Comparison of ENCODE assay signal across 9 cellular contexts in the genomic region with DNA sequence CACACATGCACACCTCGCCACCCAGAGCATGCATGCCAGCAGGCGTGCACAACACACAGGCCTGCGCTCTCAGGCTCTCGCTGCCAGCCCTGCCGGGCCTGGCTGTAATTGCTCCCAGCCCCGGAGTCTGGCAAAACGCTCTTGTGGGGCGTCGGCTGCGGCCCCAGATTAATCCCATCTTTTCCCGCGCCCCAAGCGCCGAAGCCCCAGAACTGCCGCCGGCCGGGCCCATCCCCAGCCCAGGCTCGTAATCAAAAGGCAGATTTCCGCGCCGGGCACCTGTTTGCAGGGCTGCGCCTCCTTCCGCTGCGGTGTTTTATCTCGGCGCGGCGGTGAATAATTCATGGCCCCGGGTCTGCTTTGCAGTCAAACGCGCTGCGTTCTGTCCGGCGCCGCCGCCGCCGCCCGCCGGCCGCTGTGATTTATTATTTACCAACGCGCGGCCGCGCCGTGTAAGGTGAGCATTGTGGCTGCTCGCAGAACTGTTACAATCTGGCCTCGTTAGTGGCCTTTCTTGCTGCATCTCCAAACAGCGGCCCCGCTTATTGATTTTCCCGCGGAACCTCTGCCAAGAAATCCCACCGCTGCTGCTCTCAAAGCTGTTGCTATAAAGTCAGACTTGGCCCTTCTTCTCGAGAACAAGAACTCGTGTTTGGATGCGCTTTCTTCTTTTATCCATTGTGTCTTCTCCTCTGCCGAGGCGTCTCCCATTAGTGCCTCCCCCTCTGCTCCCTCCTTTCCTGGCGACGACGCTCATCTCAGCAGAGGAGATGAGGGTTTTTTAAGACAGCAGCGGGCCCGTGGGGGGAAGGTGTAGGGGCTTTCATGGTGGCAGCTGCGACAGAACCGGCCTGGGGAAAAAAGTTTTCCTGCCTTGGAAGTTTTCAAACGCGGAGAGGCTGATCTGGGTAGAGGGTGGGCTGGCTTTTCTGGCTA.
DNase-seq lines count a peak whose midpoint lies in the region; ATAC-seq and TF ChIP-seq lines count a peak whose summit lies in the region.
"Had no signal": no experiment of that assay in that cellular context is flagged by ENCODE, and none has a peak within 500 bp of the region (broad histone marks: within the 10 kb centered on the region; RNA-seq: fewer than 3 reads in every experiment).

No MANE protein-coding gene starts in this region.

- ATAC-seq in activated T-helper 17 cell treated with anti-CD3 and anti-CD28 coated beads, Interleukin-2, amount 50 U/mL, for 72 hours (replicated peaks) = no peak
- ATAC-seq in GM21717 (IDR thresholded peaks at IDR 0.05; ENCODE audit: unreplicated experiment) = no peak
- no peak for ATAC-seq in PC-3
- ATAC-seq in HG02870 (IDR thresholded peaks at IDR 0.05; ENCODE audit: unreplicated experiment) = no peak

- H3K27me3 ChIP-seq in HUES6 (ENCODE audit: control insufficient read depth, insufficient read depth, low read length) (peaks cover 54% of the 10 kb centered on the region), mammary epithelial cell (ENCODE audit: insufficient read depth, low read length) (peaks cover 19% of the 10 kb centered on the region), mesenchymal stem cell (ENCODE audit: control insufficient read depth in 1 of 2, insufficient read depth in 1 of 2, low read length in 2 of 2) (peaks cover 19 to 44% of the 10 kb centered on the region in 2 experiments), PC-3 (ENCODE audit: low read length) (no peaks in the 10 kb centered on the region)

- TF ChIP-seq CTCF in mammary epithelial cell (conservative IDR thresholded peaks at IDR 0.05 in 1 of 2, IDR thresholded peaks at IDR 0.05 in 1 of 2; ENCODE audit: extremely low read depth in 1 of 2, insufficient read depth in 1 of 2, low read depth in 1 of 2, low read length in 2 of 2) (no peak), PC-3 (conservative IDR thresholded peaks at IDR 0.05; ENCODE audit: low read depth, low read length) (no peak)

- H3K27me3 Mint-ChIP-seq in activated T-helper 17 cell treated with anti-CD3 and anti-CD28 coated beads, Interleukin-2, amount 50 U/mL, for 72 hours = peaks cover 55% of the 10 kb centered on the region

- no peak overlapping the region for H2BK120ac ChIP-seq in mesenchymal stem cell (ENCODE audit: low read depth, low read length)

- no peak overlapping the region for H3K4ac ChIP-seq in mesenchymal stem cell (ENCODE audit: low read depth in 1 of 2, low read length in 2 of 2)

- H3K9me3 ChIP-seq in HUES6 (ENCODE audit: control insufficient read depth, insufficient read depth, low read depth, low read length) (no peaks in the 10 kb centered on the region), mammary epithelial cell (replicated peaks; ENCODE audit: insufficient read depth, low read length) (no peaks in the 10 kb centered on the region), mesenchymal stem cell (ENCODE audit: control insufficient read depth, low read length) (peaks cover 7% of the 10 kb centered on the region), PC-3 (ENCODE audit: low read length) (no peaks in the 10 kb centered on the region)

- H3K79me1 ChIP-seq in mesenchymal stem cell (replicated peaks; ENCODE audit: low read length, poor library complexity, severe bottlenecking) = no peaks in the 10 kb centered on the region

- no peaks in the 10 kb centered on the region for H3K4me1 Mint-ChIP-seq in activated T-helper 17 cell treated with anti-CD3 and anti-CD28 coated beads, Interleukin-2, amount 50 U/mL, for 72 hours
- H3K4me1 Mint-ChIP-seq: activated naive CD4-positive, alpha-beta T cell treated with anti-CD3 and anti-CD28 coated beads, Interleukin-2, amount 50 U/mL, for 24 hours had no signal

- no peaks in the 10 kb centered on the region for H3K79me2 ChIP-seq in mammary epithelial cell (ENCODE audit: insufficient read depth, low read length)
- H3K79me2 ChIP-seq in PC-3 (ENCODE audit: low read length) = no peaks in the 10 kb centered on the region

- WGBS in mammary epithelial cell (ENCODE audit: low coverage, missing lambda C conversion rate) = 6% methylated on average over 39 of the region's 68 CpGs
- 8% methylated on average over 63 of the region's 68 CpGs for WGBS in mesenchymal stem cell

- H4K8ac ChIP-seq in mesenchymal stem cell (ENCODE audit: low read length) = no peak overlapping the region

- POLR2A ChIA-PET in PC-3 (lab: Charles Lee; ENCODE audit: unreplicated experiment) = no interaction called here

- no peaks in the 10 kb centered on the region for H3F3A ChIP-seq in PC-3 (ENCODE audit: low read length, unreplicated experiment)

- no peak overlapping the region for H3K14ac ChIP-seq in mesenchymal stem cell (ENCODE audit: low read length in 2 of 2)

- BruUV-seq in mammary epithelial cell (replicated peaks; lab: Mats Ljungman, UMichigan) (no TSS peak), PC-3 (replicated peaks; lab: Mats Ljungman, UMichigan) (no TSS peak)

- H3K36me3 ChIP-seq in HUES6 (ENCODE audit: control insufficient read depth, insufficient read depth, low read length) (no peaks in the 10 kb centered on the region), mammary epithelial cell (ENCODE audit: insufficient read depth, low read length) (no peaks in the 10 kb centered on the region), mesenchymal stem cell (ENCODE audit: control insufficient read depth in 1 of 2, insufficient read depth in 2 of 2, low read depth in 1 of 2, low read length in 2 of 2) (no peaks in the 10 kb centered on the region), PC-3 (ENCODE audit: low read depth, low read length) (no peaks in the 10 kb centered on the region)

- no peaks in the 10 kb centered on the region for H3K9me2 ChIP-seq in PC-3 (replicated peaks; ENCODE audit: low read length)

- no peak overlapping the region for H3K27ac Mint-ChIP-seq in activated T-helper 17 cell treated with anti-CD3 and anti-CD28 coated beads, Interleukin-2, amount 50 U/mL, for 72 hours
- H3K27ac Mint-ChIP-seq: activated naive CD4-positive, alpha-beta T cell treated with anti-CD3 and anti-CD28 coated beads, Interleukin-2, amount 50 U/mL, for 24 hours had no signal

- DNase-seq in AG08395 (ENCODE audit: low spot score) (peak; percentile 22), mammary epithelial cell (no peak), mesenchymal stem cell (no peak), PC-3 (no peak)

- no peak overlapping the region for H2BK15ac ChIP-seq in mesenchymal stem cell (ENCODE audit: low read depth, poor library complexity, severe bottlenecking)

- H4K20me1 ChIP-seq in mammary epithelial cell (ENCODE audit: insufficient read depth, low read length) (no peaks in the 10 kb centered on the region), PC-3 (ENCODE audit: low read length) (no peaks in the 10 kb centered on the region)

- in situ Hi-C loops in mammary epithelial cell (cut with MboI; ENCODE audit: low sequenced_read_pairs in 2 of 2) = no loop called here

- H2AFZ ChIP-seq in mammary epithelial cell (ENCODE audit: low read depth, low read length) = peak overlapping the region; percentile 34
- no peak overlapping the region for H2AFZ ChIP-seq in mesenchymal stem cell (ENCODE audit: low read depth, low read length)
- no peak overlapping the region for H2AFZ ChIP-seq in PC-3 (ENCODE audit: low read length)

- H2AK5ac ChIP-seq in mesenchymal stem cell (ENCODE audit: low read length, severe bottlenecking) = no peak overlapping the region

- no peak overlapping the region for H3K18ac ChIP-seq in mesenchymal stem cell (ENCODE audit: low read depth in 1 of 2, low read length in 2 of 2)

- dilution Hi-C loops in mammary epithelial cell (cut with HindIII; ENCODE audit: low sequenced_read_pairs) = no loop called here

- intact Hi-C loops in mammary epithelial cell (cut with micrococcal nuclease) (no loop called here), PC-3 (cut with micrococcal nuclease) (no loop called here)

- H3K36me3 Mint-ChIP-seq in activated T-helper 17 cell treated with anti-CD3 and anti-CD28 coated beads, Interleukin-2, amount 50 U/mL, for 72 hours (ENCODE audit: low read depth) = no peaks in the 10 kb centered on the region
- H3K36me3 Mint-ChIP-seq: activated naive CD4-positive, alpha-beta T cell treated with anti-CD3 and anti-CD28 coated beads, Interleukin-2, amount 50 U/mL, for 24 hours had no signal

- no peak overlapping the region for H4K91ac ChIP-seq in mesenchymal stem cell (ENCODE audit: low read length)

- H3K4me3 Mint-ChIP-seq in activated T-helper 17 cell treated with anti-CD3 and anti-CD28 coated beads, Interleukin-2, amount 50 U/mL, for 72 hours = no peak overlapping the region
- H3K4me3 Mint-ChIP-seq: activated naive CD4-positive, alpha-beta T cell treated with anti-CD3 and anti-CD28 coated beads, Interleukin-2, amount 50 U/mL, for 24 hours had no signal

- H3K9ac ChIP-seq in HUES6 (ENCODE audit: low read length) (no peak overlapping the region), mammary epithelial cell (ENCODE audit: insufficient read depth, low read length) (no peak overlapping the region), mesenchymal stem cell (ENCODE audit: low read length) (peak overlapping the region; percentile 31), PC-3 (ENCODE audit: low read length) (no peak overlapping the region)

- no peak overlapping the region for H2BK5ac ChIP-seq in mesenchymal stem cell (ENCODE audit: low read depth, low read length, poor library complexity, severe bottlenecking)

- H3K4me2 ChIP-seq in mammary epithelial cell (ENCODE audit: insufficient read depth, low read depth, low read length) (peak overlapping the region; percentile 59), mesenchymal stem cell (ENCODE audit: low read length, poor library complexity, severe bottlenecking) (peak overlapping the region; percentile 84), PC-3 (ENCODE audit: low read length) (no peak overlapping the region)

- H3K4me3 ChIP-seq in HUES6 (ENCODE audit: low read depth, low read length) (peak overlapping the region; percentile 56), mammary epithelial cell (replicated peaks in 1 of 3; ENCODE audit: insufficient read depth in 1 of 3, low read depth in 2 of 3, low read length in 3 of 3) (peak overlapping the region in 2 of 3 experiments; percentile 17 to 22), mesenchymal stem cell (ENCODE audit: insufficient read depth in 1 of 2, low read depth in 1 of 2, low read length in 2 of 2) (peak overlapping the region; percentile 47 to 66), PC-3 (ENCODE audit: low read length) (no peak overlapping the region)

- H3K9me3 Mint-ChIP-seq in activated T-helper 17 cell treated with anti-CD3 and anti-CD28 coated beads, Interleukin-2, amount 50 U/mL, for 72 hours = no peaks in the 10 kb centered on the region
- H3K9me3 Mint-ChIP-seq: activated naive CD4-positive, alpha-beta T cell treated with anti-CD3 and anti-CD28 coated beads, Interleukin-2, amount 50 U/mL, for 24 hours had no signal

- H3K27ac ChIP-seq in HUES6 (ENCODE audit: low read depth, low read length) (no peak overlapping the region), mammary epithelial cell (ENCODE audit: insufficient read depth, low read depth, low read length) (no peak overlapping the region), mesenchymal stem cell (ENCODE audit: low read length, poor library complexity, severe bottlenecking) (no peak overlapping the region), PC-3 (ENCODE audit: low read length) (no peak overlapping the region)

- no peak overlapping the region for H3K23ac ChIP-seq in mesenchymal stem cell (ENCODE audit: low read length in 2 of 2)

- CTCF ChIA-PET in mammary epithelial cell (lab: Charles Lee; ENCODE audit: low non-redundant PET) = no interaction called here
- CTCF ChIA-PET in PC-3 (lab: Charles Lee) = no interaction called here

- H2BK12ac ChIP-seq in mesenchymal stem cell (ENCODE audit: low read length in 2 of 2) = no peak overlapping the region

- H3K4me1 ChIP-seq in HUES6 (ENCODE audit: control insufficient read depth, insufficient read depth, low read length) = peaks cover 9% of the 10 kb centered on the region; the same call in 1 of the 2 replicates
- peaks cover 2% of the 10 kb centered on the region for H3K4me1 ChIP-seq in mammary epithelial cell (ENCODE audit: insufficient read depth, low read length)
- peaks cover 15% of the 10 kb centered on the region for H3K4me1 ChIP-seq in mesenchymal stem cell (ENCODE audit: control insufficient read depth, insufficient read depth, low read depth, low read length)
- no peaks in the 10 kb centered on the region for H3K4me1 ChIP-seq in PC-3 (ENCODE audit: insufficient read depth, low read length)
